ENCODE assay signal across 1 cellular context in genomic region chr1:16972210-16972916, GRCh38.
TF ChIP-seq lines count a peak whose summit lies in the region.

No MANE protein-coding gene starts in this region.

TF ChIP-seq in HEK293, 187 proteins besides CTCF, POLR2A, EP300 and RAD21 (continued from another document):
- TF ChIP-seq ZBTB48 (tag by site-specific recombination; IDR thresholded peaks at IDR 0.05) (0 out of 2 replicates have a peak, but pooled peaks have one; percentile 16), ZNF335 (tag by site-specific recombination; conservative IDR thresholded peaks at IDR 0.05) (peak; percentile 93)
